1 cellular context compared by ENCODE assay signal in the genomic region with DNA sequence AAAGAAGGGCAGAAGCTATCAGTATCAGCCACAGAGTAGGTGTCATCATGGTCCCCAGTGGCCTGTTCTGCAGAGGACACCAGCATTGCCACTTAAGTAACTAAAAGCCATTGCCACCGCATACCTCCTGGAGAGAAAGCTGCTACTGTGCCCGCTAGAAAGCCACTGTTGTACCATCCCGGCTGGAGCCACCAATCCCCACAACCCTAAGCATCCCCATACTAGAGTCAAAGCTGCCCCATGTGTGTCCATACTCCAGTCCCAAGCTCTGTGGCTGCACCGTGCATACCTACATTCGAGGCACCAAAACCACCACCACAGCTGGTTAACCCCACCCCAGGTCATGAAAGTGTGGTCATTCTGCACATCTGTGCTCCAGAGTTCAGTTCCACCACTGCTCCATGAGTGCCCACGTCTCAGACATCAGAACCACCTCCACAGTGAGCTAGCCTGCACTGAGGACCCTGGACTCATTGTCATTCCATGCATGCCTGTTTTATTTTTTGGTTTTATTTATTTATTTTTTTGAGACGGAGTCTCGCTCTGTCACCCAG.
TF ChIP-seq lines count a peak whose summit lies in the region.

No MANE protein-coding gene starts in this region.

TF ChIP-seq in H1, 55 proteins besides CTCF, POLR2A, EP300 and RAD21:
- TF ChIP-seq KDM4A (IDR thresholded peaks at IDR 0.05; ENCODE audit: low read depth, low read length, severe bottlenecking) (no peak), BACH1 (IDR thresholded peaks at IDR 0.05; ENCODE audit: low read length) (no peak), BCL11A (IDR thresholded peaks at IDR 0.05; ENCODE audit: low read depth in 2 of 2, low read length in 2 of 2) (no peak), SP4 (IDR thresholded peaks at IDR 0.05; ENCODE audit: low read length) (no peak)
